Comparison of ENCODE assay signal across 8 cellular contexts in genomic region chr11:22830082-22830414, GRCh38. TPM values are rescaled to one million over a fixed set of nuclear protein-coding genes. Genes with fewer than 3 reads are reported as not detected.
A peak's percentile ranks its signal among the peaks of the same experiment; 100 is the strongest.
DNase-seq lines count a peak whose midpoint lies in the region; TF ChIP-seq lines count a peak whose summit lies in the region.

No MANE protein-coding gene starts in this region.

- no peaks in the 10 kb centered on the region for H3K36me3 ChIP-seq in kidney epithelial cell (ENCODE audit: control insufficient read depth, insufficient read depth, low read length)

- no peaks in the 10 kb centered on the region for H3K9me3 Mint-ChIP-seq in activated CD4-positive, alpha-beta T cell treated with anti-CD3 and anti-CD28 coated beads, Interleukin-2, amount 10 ng/mL, durations not matched to agents 24 days and 14 days
- no peaks in the 10 kb centered on the region for H3K9me3 Mint-ChIP-seq in activated T-helper 2 cell treated with anti-CD3 and anti-CD28 coated beads, Interferon-gamma antibody, Interleukin-2, Interleukin-4, amounts not matched to agents 10 μg/mL and 5 μg/mL and 100 μg/mL, durations not matched to agents 14 hours and 24 hours and 36 hours

- no peaks in the 10 kb centered on the region for H3K27me3 ChIP-seq in kidney epithelial cell (ENCODE audit: control insufficient read depth, insufficient read depth, low read length)

- H3K27me3 Mint-ChIP-seq in activated CD4-positive, alpha-beta T cell treated with anti-CD3 and anti-CD28 coated beads, Interleukin-2, amount 10 ng/mL, durations not matched to agents 24 days and 14 days = no peaks in the 10 kb centered on the region
- H3K27me3 Mint-ChIP-seq in activated T-helper 2 cell treated with anti-CD3 and anti-CD28 coated beads, Interferon-gamma antibody, Interleukin-2, Interleukin-4, amounts not matched to agents 10 μg/mL and 5 μg/mL and 100 μg/mL, durations not matched to agents 14 hours and 24 hours and 36 hours (ENCODE audit: low read depth) = no peaks in the 10 kb centered on the region

- intact Hi-C loops in activated CD4-positive, alpha-beta T cell treated with anti-CD3 and anti-CD28 coated beads, Interleukin-2, amount 10 ng/mL, durations not matched to agents 24 days and 14 days (cut with micrococcal nuclease) = no loop called here
- intact Hi-C loops in activated T-helper 2 cell treated with anti-CD3 and anti-CD28 coated beads, Interferon-gamma antibody, Interleukin-2, Interleukin-4, amounts not matched to agents 10 μg/mL and 5 μg/mL and 100 μg/mL, durations not matched to agents 14 hours and 24 hours and 36 hours (cut with micrococcal nuclease) = no loop called here

- H3K27ac Mint-ChIP-seq in activated CD4-positive, alpha-beta T cell treated with anti-CD3 and anti-CD28 coated beads, Interleukin-2, amount 10 ng/mL, durations not matched to agents 24 days and 14 days = peak overlapping the region; percentile 83
- peak overlapping the region; percentile 64 for H3K27ac Mint-ChIP-seq in activated T-helper 2 cell treated with anti-CD3 and anti-CD28 coated beads, Interferon-gamma antibody, Interleukin-2, Interleukin-4, amounts not matched to agents 10 μg/mL and 5 μg/mL and 100 μg/mL, durations not matched to agents 14 hours and 24 hours and 36 hours

- DNase-seq in activated CD4-positive, alpha-beta T cell treated with anti-CD3 and anti-CD28 coated beads, Interleukin-2, amount 10 ng/mL, durations not matched to agents 24 days and 14 days = no peak
- DNase-seq in activated CD4-positive, alpha-beta T cell treated with anti-CD3 and anti-CD28 coated beads, Interleukin-2, amount 50 U/mL, for 48 hours = no peak
- DNase-seq in activated T-helper 2 cell treated with anti-CD3 and anti-CD28 coated beads, Interferon-gamma antibody, Interleukin-2, Interleukin-4, amounts not matched to agents 10 μg/mL and 5 μg/mL and 100 μg/mL, durations not matched to agents 14 hours and 24 hours and 36 hours (ENCODE audit: low spot score) = no peak
- DNase-seq in kidney epithelial cell (ENCODE audit: low read depth) = no peak
- no peak for DNase-seq in substantia nigra (lab: John Stamatoyannopoulos, UW)
- no peak for DNase-seq in NCI-H2029 treated with DMSO at 0.1 percent for 48 hours (lab: John Stamatoyannopoulos, UW)
- no peak for DNase-seq in foreskin melanocyte
- DNase-seq in NCI-H446 treated with DMSO at 0.1 percent for 48 hours (lab: John Stamatoyannopoulos, UW) = no peak

- H3K36me3 Mint-ChIP-seq in activated CD4-positive, alpha-beta T cell treated with anti-CD3 and anti-CD28 coated beads, Interleukin-2, amount 10 ng/mL, durations not matched to agents 24 days and 14 days (ENCODE audit: low read depth) = peaks cover 5% of the 10 kb centered on the region
- H3K36me3 Mint-ChIP-seq in activated T-helper 2 cell treated with anti-CD3 and anti-CD28 coated beads, Interferon-gamma antibody, Interleukin-2, Interleukin-4, amounts not matched to agents 10 μg/mL and 5 μg/mL and 100 μg/mL, durations not matched to agents 14 hours and 24 hours and 36 hours (ENCODE audit: low read depth) = peaks cover 6% of the 10 kb centered on the region

- H3K4me3 ChIP-seq in kidney epithelial cell (ENCODE audit: low read depth, low read length) = peak overlapping the region; percentile 12

- peak overlapping the region; percentile 95 for H3K4me3 Mint-ChIP-seq in activated CD4-positive, alpha-beta T cell treated with anti-CD3 and anti-CD28 coated beads, Interleukin-2, amount 10 ng/mL, durations not matched to agents 24 days and 14 days
- peak overlapping the region; percentile 87 for H3K4me3 Mint-ChIP-seq in activated T-helper 2 cell treated with anti-CD3 and anti-CD28 coated beads, Interferon-gamma antibody, Interleukin-2, Interleukin-4, amounts not matched to agents 10 μg/mL and 5 μg/mL and 100 μg/mL, durations not matched to agents 14 hours and 24 hours and 36 hours (ENCODE audit: low read depth)

- peak overlapping the region; percentile 75 for H3K27ac ChIP-seq in substantia nigra (ENCODE audit: low read depth, low read length, poor library complexity, severe bottlenecking)

- H3K4me1 Mint-ChIP-seq in activated CD4-positive, alpha-beta T cell treated with anti-CD3 and anti-CD28 coated beads, Interleukin-2, amount 10 ng/mL, durations not matched to agents 24 days and 14 days = peaks cover 10% of the 10 kb centered on the region
- H3K4me1 Mint-ChIP-seq in activated T-helper 2 cell treated with anti-CD3 and anti-CD28 coated beads, Interferon-gamma antibody, Interleukin-2, Interleukin-4, amounts not matched to agents 10 μg/mL and 5 μg/mL and 100 μg/mL, durations not matched to agents 14 hours and 24 hours and 36 hours (ENCODE audit: low read depth) = peaks cover 10% of the 10 kb centered on the region

- TF ChIP-seq CTCF in kidney epithelial cell (IDR thresholded peaks at IDR 0.05; ENCODE audit: insufficient read depth, low read length, poor library complexity, severe bottlenecking) = no peak

RNA-seq across cellular contexts. Expression of gene SVIP, which starts 0.4 kb away (rescaled TPM):
- 44.5 and 45.4 TPM in 2 replicates for total RNA-seq in activated CD4-positive, alpha-beta T cell treated with anti-CD3 and anti-CD28 coated beads, Interleukin-2, amount 10 ng/mL, durations not matched to agents 24 days and 14 days
- total RNA-seq in activated T-helper 2 cell treated with anti-CD3 and anti-CD28 coated beads, Interferon-gamma antibody, Interleukin-2, Interleukin-4, amounts not matched to agents 10 μg/mL and 5 μg/mL and 100 μg/mL, durations not matched to agents 14 hours and 24 hours and 36 hours = 42.3 and 43.1 TPM in 2 replicates
- 9.2 and 14.8 TPM in 2 replicates for total RNA-seq in kidney epithelial cell

RNA-seq across cellular contexts. Expression of gene CCDC179, which starts 30.2 kb away (rescaled TPM):
- not detected in 2 replicates for total RNA-seq in activated CD4-positive, alpha-beta T cell treated with anti-CD3 and anti-CD28 coated beads, Interleukin-2, amount 10 ng/mL, durations not matched to agents 24 days and 14 days
- total RNA-seq in activated T-helper 2 cell treated with anti-CD3 and anti-CD28 coated beads, Interferon-gamma antibody, Interleukin-2, Interleukin-4, amounts not matched to agents 10 μg/mL and 5 μg/mL and 100 μg/mL, durations not matched to agents 14 hours and 24 hours and 36 hours = not detected in 2 replicates
- total RNA-seq in kidney epithelial cell = not detected in 2 replicates
